15 cellular contexts compared by ENCODE assay signal in the genomic region with DNA sequence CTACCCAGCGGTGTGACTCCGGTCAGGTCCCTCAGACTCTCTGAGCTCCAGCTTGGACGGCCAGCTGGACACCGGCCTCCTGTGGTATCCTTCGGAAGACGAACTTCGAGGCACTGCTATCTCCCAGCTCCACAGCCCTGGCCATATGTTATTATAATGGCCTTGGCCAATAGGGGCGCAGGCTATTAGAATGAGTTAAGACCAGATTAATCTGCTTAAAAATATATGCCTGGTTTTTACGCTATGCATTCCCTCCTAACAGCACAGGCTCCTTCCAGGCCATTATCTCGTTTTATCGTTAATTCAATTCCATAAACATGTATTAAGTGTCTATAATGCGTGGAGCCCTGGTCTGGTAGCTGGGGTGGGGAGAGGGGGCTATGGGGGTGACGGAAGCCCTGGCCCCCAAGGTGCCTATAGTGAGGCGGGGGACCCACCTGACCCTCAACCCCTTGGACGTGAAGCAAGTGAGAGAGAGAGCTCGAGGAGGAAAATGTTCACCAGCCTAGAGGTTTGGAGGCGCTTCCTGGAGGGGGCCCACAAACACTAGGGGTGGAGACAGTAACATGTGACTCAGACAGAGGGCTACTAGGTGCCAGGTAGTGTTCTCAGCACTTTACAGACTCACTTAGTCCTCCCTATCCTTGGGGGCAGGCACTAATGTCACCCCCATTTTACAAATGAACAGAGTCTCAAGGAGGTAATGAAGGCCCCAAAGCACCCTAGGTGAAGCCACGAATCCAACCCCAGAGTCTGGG.
"Had no signal": no experiment of that assay in that cellular context is flagged by ENCODE, and none has a peak within 500 bp of the region (broad histone marks: within the 10 kb centered on the region; RNA-seq: fewer than 3 reads in every experiment).

No MANE protein-coding gene starts in this region.

- H3K4me1 ChIP-seq: ascending aorta, right atrium auricular region, uterus had no signal

- H3K36me3 Mint-ChIP-seq: immature natural killer cell, WTC11 had no signal

- H3K9me3 ChIP-seq: ascending aorta, esophagus muscularis mucosa, right atrium auricular region, thyroid gland, uterus had no signal

- H3K4me3 Mint-ChIP-seq: activated CD4-positive, alpha-beta T cell treated with anti-CD3 and anti-CD28 coated beads, Interleukin-2, amount 10 ng/mL, durations not matched to agents 24 days and 14 days; activated T-cell treated with anti-CD3 and anti-CD28 coated beads, Interleukin-2, amount 50 U/mL, for 24 hours; immature natural killer cell; WTC11 had no signal

- FAIRE-seq: colon had no signal

- H3K9me3 Mint-ChIP-seq: activated CD4-positive, alpha-beta T cell treated with anti-CD3 and anti-CD28 coated beads, Interleukin-2, amount 10 ng/mL, durations not matched to agents 24 days and 14 days; activated T-cell treated with anti-CD3 and anti-CD28 coated beads, Interleukin-2, amount 50 U/mL, for 24 hours; immature natural killer cell; WTC11 had no signal

- H3K36me3 ChIP-seq: ascending aorta, esophagus muscularis mucosa, right atrium auricular region, thyroid gland, uterus had no signal

- H3K4me1 Mint-ChIP-seq: immature natural killer cell had no signal

- H3K27me3 ChIP-seq: right atrium auricular region, thyroid gland, uterus had no signal

- H3K27ac ChIP-seq: ascending aorta, esophagus muscularis mucosa, right atrium auricular region, skin epidermis, thyroid gland, uterus had no signal

- DNase-seq: activated CD4-positive, alpha-beta T cell treated with anti-CD3 and anti-CD28 coated beads, Interleukin-2, amount 10 ng/mL, durations not matched to agents 24 days and 14 days; activated T-cell treated with anti-CD3 and anti-CD28 coated beads, Interleukin-2, amount 50 U/mL, for 24 hours; immature natural killer cell; left cardiac atrium; midbrain; nucleus accumbens; uterus had no signal

- H3K27ac Mint-ChIP-seq: activated CD4-positive, alpha-beta T cell treated with anti-CD3 and anti-CD28 coated beads, Interleukin-2, amount 10 ng/mL, durations not matched to agents 24 days and 14 days; immature natural killer cell; WTC11 had no signal

- ATAC-seq: left cardiac atrium, WTC11 had no signal

- H3K27me3 Mint-ChIP-seq: activated T-cell treated with anti-CD3 and anti-CD28 coated beads, Interleukin-2, amount 50 U/mL, for 24 hours had no signal

- H3K4me3 ChIP-seq: ascending aorta, esophagus muscularis mucosa, lung, right atrium auricular region, skin epidermis, thyroid gland, uterus had no signal
